ENCODE assay signal across 8 cellular contexts in the genomic region with DNA sequence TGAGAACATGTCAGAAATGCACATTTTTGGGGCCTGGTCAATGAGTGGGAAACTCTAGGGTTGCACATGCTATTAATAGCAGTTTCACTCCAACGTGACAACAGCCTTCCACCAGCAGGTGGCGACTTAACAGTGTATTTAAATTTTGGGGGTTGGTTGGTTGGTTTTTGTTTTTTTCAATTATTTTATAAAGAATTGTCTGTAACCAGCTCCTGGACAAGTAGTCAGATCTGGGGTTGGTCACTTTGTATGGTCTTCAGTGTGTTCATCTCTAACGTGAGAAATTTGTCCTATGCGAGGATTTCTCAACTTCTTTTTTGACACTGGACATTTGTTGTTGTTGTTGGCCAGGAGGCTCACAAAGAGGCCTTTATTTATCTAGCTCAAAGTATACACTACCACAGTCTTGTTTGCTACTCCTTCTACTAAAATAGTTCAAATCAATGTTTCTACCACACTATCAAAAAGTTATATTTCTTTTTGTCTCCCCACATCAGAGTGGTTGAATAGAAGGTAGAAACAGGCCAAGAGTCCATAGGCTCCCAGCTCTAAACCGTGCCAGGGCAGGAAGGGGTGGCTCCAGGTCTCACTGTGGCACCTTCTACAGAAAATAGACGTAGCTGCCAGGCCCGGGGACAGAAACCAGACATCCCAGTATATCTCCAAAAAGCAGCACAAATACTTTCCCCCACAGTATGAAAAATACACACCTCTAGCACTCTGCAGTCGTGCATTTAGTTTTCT.
DNase-seq lines count a peak whose midpoint lies in the region; ATAC-seq, FAIRE-seq and TF ChIP-seq lines count a peak whose summit lies in the region.

No MANE protein-coding gene starts in this region.

- H2AFZ ChIP-seq in MM.1S (ENCODE audit: low read length), result peak overlapping the region; percentile 10; the same call in 1 of the 2 replicates
- H2AFZ ChIP-seq in mammary epithelial cell (ENCODE audit: low read depth, low read length), result no peak overlapping the region

- TF ChIP-seq CTCF in MM.1S (IDR thresholded peaks at IDR 0.05; ENCODE audit: low read length) (peak; percentile 74), WI38 (IDR thresholded peaks at IDR 0.05; ENCODE audit: low read depth, low read length) (peak; percentile 55), mammary epithelial cell (conservative IDR thresholded peaks at IDR 0.05 in 1 of 2, IDR thresholded peaks at IDR 0.05 in 1 of 2; ENCODE audit: extremely low read depth in 1 of 2, insufficient read depth in 1 of 2, low read depth in 1 of 2, low read length in 2 of 2) (peak; percentile 68 to 69), kidney (IDR thresholded peaks at IDR 0.05; ENCODE audit: borderline replicate concordance, extremely low read depth, insufficient read depth) (peak; percentile 84)

- no peaks in the 10 kb centered on the region for H3K9me2 ChIP-seq in MM.1S (replicated peaks; ENCODE audit: insufficient read depth, low read length)

- CTCF ChIA-PET in mammary epithelial cell (lab: Charles Lee; ENCODE audit: low non-redundant PET), result no interaction called here

- H3K9me3 ChIP-seq in MM.1S (replicated peaks; ENCODE audit: insufficient read depth, low read length) (no peaks in the 10 kb centered on the region), mammary epithelial cell (replicated peaks; ENCODE audit: insufficient read depth, low read length) (no peaks in the 10 kb centered on the region), kidney (ENCODE audit: control insufficient read depth in 1 of 2, low read length in 2 of 2) (no peaks in the 10 kb centered on the region)

- intact Hi-C loops in mammary epithelial cell (cut with micrococcal nuclease), result loop anchor here (1.0 to 10.0 kb wide), 5 partner anchors 110 to 1087 kb away; partner anchors contain the start of gene TRPM6
- intact Hi-C loops in kidney (cut with DNase I), result loop anchor here (5.0 kb wide), 2 partner anchors 225 to 300 kb away; no protein-coding TSS in a partner anchor

- no TSS peak for BruUV-seq in mammary epithelial cell (replicated peaks; lab: Mats Ljungman, UMichigan)

- no peaks in the 10 kb centered on the region for H3K36me3 ChIP-seq in MM.1S (replicated peaks; ENCODE audit: insufficient read depth, low read length)
- no peaks in the 10 kb centered on the region for H3K36me3 ChIP-seq in mammary epithelial cell (ENCODE audit: insufficient read depth, low read length)
- no peaks in the 10 kb centered on the region for H3K36me3 ChIP-seq in kidney (ENCODE audit: control insufficient read depth in 1 of 2, insufficient read depth in 2 of 2, low read length in 2 of 2)

- in situ Hi-C loops in mammary epithelial cell (cut with MboI; ENCODE audit: low sequenced_read_pairs in 2 of 2), result loop anchor here in 1 of 2 donors (5.0 kb wide), 2 partner anchors 225 to 300 kb away; no protein-coding TSS in a partner anchor

- WGBS in mammary epithelial cell (ENCODE audit: low coverage, missing lambda C conversion rate), result 30% methylated on average over 8 of the region's 8 CpGs

- no peak overlapping the region for H3K4me3 ChIP-seq in MM.1S (ENCODE audit: low read length)
- H3K4me3 ChIP-seq in WI38 (ENCODE audit: low read depth, low read length), result no peak overlapping the region
- no peak overlapping the region for H3K4me3 ChIP-seq in mammary epithelial cell (replicated peaks in 1 of 3; ENCODE audit: insufficient read depth in 1 of 3, low read depth in 2 of 3, low read length in 3 of 3)
- H3K4me3 ChIP-seq in kidney (ENCODE audit: low read length in 2 of 2), result no peak overlapping the region

- H3K79me2 ChIP-seq in MM.1S (ENCODE audit: low read length) (no peaks in the 10 kb centered on the region), mammary epithelial cell (ENCODE audit: insufficient read depth, low read length) (no peaks in the 10 kb centered on the region)

- peak; percentile 53 for ATAC-seq in GM21717 (IDR thresholded peaks at IDR 0.05; ENCODE audit: unreplicated experiment)
- no peak for ATAC-seq in GM19023 (IDR thresholded peaks at IDR 0.05; ENCODE audit: unreplicated experiment)

- DNase-seq in ELF-1 (ENCODE audit: low read depth, low spot score) (peak; percentile 28), MM.1S (peak; percentile 80), mammary epithelial cell (peak; percentile 55), kidney (no peak)
- DNase-seq in stimulated activated CD4-positive, alpha-beta T cell treated with anti-CD3 and anti-CD28 coated beads, Interleukin-4, amount 100 ng/mL, for 1 hour, result peak; percentile 63

- H3K4me2 ChIP-seq in MM.1S (ENCODE audit: low read depth, low read length), result no peak overlapping the region
- no peak overlapping the region for H3K4me2 ChIP-seq in mammary epithelial cell (ENCODE audit: insufficient read depth, low read depth, low read length)

- H3K27me3 ChIP-seq in MM.1S (replicated peaks; ENCODE audit: insufficient read depth, low read length) (no peaks in the 10 kb centered on the region), mammary epithelial cell (ENCODE audit: insufficient read depth, low read length) (no peaks in the 10 kb centered on the region)

- H3K4me1 ChIP-seq in MM.1S (ENCODE audit: low read length), result peaks cover 11% of the 10 kb centered on the region
- H3K4me1 ChIP-seq in mammary epithelial cell (ENCODE audit: insufficient read depth, low read length), result no peaks in the 10 kb centered on the region
- H3K4me1 ChIP-seq in kidney (ENCODE audit: control insufficient read depth in 1 of 2, insufficient read depth in 1 of 2, low read depth in 1 of 2, low read length in 2 of 2), result no peaks in the 10 kb centered on the region

- dilution Hi-C loops in mammary epithelial cell (cut with HindIII; ENCODE audit: low sequenced_read_pairs), result no loop called here

- H3K27ac ChIP-seq in MM.1S (ENCODE audit: low read length) (no peak overlapping the region), mammary epithelial cell (ENCODE audit: insufficient read depth, low read depth, low read length) (no peak overlapping the region), kidney (ENCODE audit: low read depth in 2 of 2, low read length in 2 of 2) (no peak overlapping the region)

- H3F3A ChIP-seq in MM.1S (ENCODE audit: insufficient read depth, low read length), result no peaks in the 10 kb centered on the region

- H3K9ac ChIP-seq in MM.1S (ENCODE audit: low read length) (no peak overlapping the region), mammary epithelial cell (ENCODE audit: insufficient read depth, low read length) (no peak overlapping the region), kidney (ENCODE audit: low read length in 2 of 2) (no peak overlapping the region)

- H4K20me1 ChIP-seq in MM.1S (ENCODE audit: insufficient read depth, low read length) (no peaks in the 10 kb centered on the region), mammary epithelial cell (ENCODE audit: insufficient read depth, low read length) (no peaks in the 10 kb centered on the region)

- FAIRE-seq in kidney (lab: Jason Lieb, UNC), result peak; percentile 13
